ENCODE assay signal across 1 cellular context in genomic region chr18:8813621-8814020, GRCh38.
A peak's percentile ranks its signal among the peaks of the same experiment; 100 is the strongest.
TF ChIP-seq lines count a peak whose summit lies in the region.

No MANE protein-coding gene starts in this region.

TF ChIP-seq in IMR-90, 13 proteins besides CTCF, POLR2A, EP300 and RAD21:
- TF ChIP-seq FOS (IDR thresholded peaks at IDR 0.05; ENCODE audit: low read depth, low read length) (no peak), CHD1 (IDR thresholded peaks at IDR 0.05; ENCODE audit: low read depth, low read length) (no peak), CEBPB (IDR thresholded peaks at IDR 0.05; ENCODE audit: low read depth, low read length) (peak; percentile 77), SMC3 (IDR thresholded peaks at IDR 0.05; ENCODE audit: low read depth, low read length) (no peak), USF2 (IDR thresholded peaks at IDR 0.05; ENCODE audit: low read depth, low read length) (no peak), ELK1 (IDR thresholded peaks at IDR 0.05; ENCODE audit: borderline replicate concordance, low read depth, low read length) (no peak), MAFK (IDR thresholded peaks at IDR 0.05; ENCODE audit: low read depth, low read length) (peak; percentile 7; the same call in 1 of the 2 replicates)
